8 cellular contexts compared by ENCODE assay signal in genomic region chr15:64045774-64046346, GRCh38. TPM values are rescaled to one million over a fixed set of nuclear protein-coding genes. Genes with fewer than 3 reads are reported as not detected.
DNase-seq lines count a peak whose midpoint lies in the region; ATAC-seq lines count a peak whose summit lies in the region.

No MANE protein-coding gene starts in this region.

- DNase-seq in NCI-H748 (lab: John Stamatoyannopoulos, UW; ENCODE audit: unreplicated experiment) (peak; percentile 17), NCI-H748 treated with DMSO at 0.1 percent for 48 hours (lab: John Stamatoyannopoulos, UW) (no peak), NCI-H774 (lab: John Stamatoyannopoulos, UW) (no peak), NCI-H187 (lab: John Stamatoyannopoulos, UW) (no peak)
- DNase-seq in activated naive CD8-positive, alpha-beta T cell treated with anti-CD3 and anti-CD28 coated beads for 36 hours, result no peak

- peak overlapping the region; percentile 44 for H3K4me3 Mint-ChIP-seq in activated naive CD8-positive, alpha-beta T cell treated with anti-CD3 and anti-CD28 coated beads for 36 hours
- H3K4me3 Mint-ChIP-seq in stimulated activated memory B cell treated with anti-CD40 and anti-IgM and Interleukin-4, amounts not matched to agents 10 μg/mL and 1 μg/mL and 100 μg/mL, for 72 hours, result peak overlapping the region; percentile 69

- no peak overlapping the region for H3K27ac Mint-ChIP-seq in activated naive CD8-positive, alpha-beta T cell treated with anti-CD3 and anti-CD28 coated beads for 36 hours
- peak overlapping the region; percentile 86 for H3K27ac Mint-ChIP-seq in stimulated activated memory B cell treated with anti-CD40 and anti-IgM and Interleukin-4, amounts not matched to agents 10 μg/mL and 1 μg/mL and 100 μg/mL, for 72 hours

- ATAC-seq in HG03342 (IDR thresholded peaks at IDR 0.05; ENCODE audit: unreplicated experiment), result peak; percentile 12
- peak; percentile 58 for ATAC-seq in stimulated activated memory B cell treated with anti-CD40 and anti-IgM and Interleukin-4, amounts not matched to agents 10 μg/mL and 1 μg/mL and 100 μg/mL, for 72 hours

- no peaks in the 10 kb centered on the region for H3K9me3 Mint-ChIP-seq in activated naive CD8-positive, alpha-beta T cell treated with anti-CD3 and anti-CD28 coated beads for 36 hours
- H3K9me3 Mint-ChIP-seq in stimulated activated memory B cell treated with anti-CD40 and anti-IgM and Interleukin-4, amounts not matched to agents 10 μg/mL and 1 μg/mL and 100 μg/mL, for 72 hours, result no peaks in the 10 kb centered on the region

- peaks cover 9% of the 10 kb centered on the region for H3K4me1 Mint-ChIP-seq in activated naive CD8-positive, alpha-beta T cell treated with anti-CD3 and anti-CD28 coated beads for 36 hours
- H3K4me1 Mint-ChIP-seq in stimulated activated memory B cell treated with anti-CD40 and anti-IgM and Interleukin-4, amounts not matched to agents 10 μg/mL and 1 μg/mL and 100 μg/mL, for 72 hours, result peaks cover 58% of the 10 kb centered on the region

- H3K36me3 Mint-ChIP-seq in activated naive CD8-positive, alpha-beta T cell treated with anti-CD3 and anti-CD28 coated beads for 36 hours, result no peaks in the 10 kb centered on the region
- no peaks in the 10 kb centered on the region for H3K36me3 Mint-ChIP-seq in stimulated activated memory B cell treated with anti-CD40 and anti-IgM and Interleukin-4, amounts not matched to agents 10 μg/mL and 1 μg/mL and 100 μg/mL, for 72 hours

- peak overlapping the region; percentile 56 for H3K4me3 ChIP-seq in iPS-18c (ENCODE audit: insufficient read depth, low read depth, low read length)

- H3K27me3 Mint-ChIP-seq in activated naive CD8-positive, alpha-beta T cell treated with anti-CD3 and anti-CD28 coated beads for 36 hours, result peaks cover 26% of the 10 kb centered on the region
- no peaks in the 10 kb centered on the region for H3K27me3 Mint-ChIP-seq in stimulated activated memory B cell treated with anti-CD40 and anti-IgM and Interleukin-4, amounts not matched to agents 10 μg/mL and 1 μg/mL and 100 μg/mL, for 72 hours

- peaks cover 2% of the 10 kb centered on the region for H3K9me3 ChIP-seq in iPS-18c (ENCODE audit: control insufficient read depth, insufficient read depth, low read length)

RNA-seq across cellular contexts. Expression of gene DAPK2, which starts 0.4 kb away (rescaled TPM):
- under 1 TPM; 0.29 to 0.60 TPM for total RNA-seq in activated naive CD8-positive, alpha-beta T cell treated with anti-CD3 and anti-CD28 coated beads for 36 hours

RNA-seq across cellular contexts. Expression of gene CIAO2A, which starts 47.8 kb away (rescaled TPM):
- total RNA-seq in activated naive CD8-positive, alpha-beta T cell treated with anti-CD3 and anti-CD28 coated beads for 36 hours, result 10 to 100 TPM; 95.2 to 99.2 TPM

RNA-seq across cellular contexts. Expression of gene SNX1, which starts 49.9 kb away (rescaled TPM):
- 10 to 100 TPM; 79.8 to 88.6 TPM for total RNA-seq in activated naive CD8-positive, alpha-beta T cell treated with anti-CD3 and anti-CD28 coated beads for 36 hours
